21 cellular contexts compared by ENCODE assay signal in the genomic region with DNA sequence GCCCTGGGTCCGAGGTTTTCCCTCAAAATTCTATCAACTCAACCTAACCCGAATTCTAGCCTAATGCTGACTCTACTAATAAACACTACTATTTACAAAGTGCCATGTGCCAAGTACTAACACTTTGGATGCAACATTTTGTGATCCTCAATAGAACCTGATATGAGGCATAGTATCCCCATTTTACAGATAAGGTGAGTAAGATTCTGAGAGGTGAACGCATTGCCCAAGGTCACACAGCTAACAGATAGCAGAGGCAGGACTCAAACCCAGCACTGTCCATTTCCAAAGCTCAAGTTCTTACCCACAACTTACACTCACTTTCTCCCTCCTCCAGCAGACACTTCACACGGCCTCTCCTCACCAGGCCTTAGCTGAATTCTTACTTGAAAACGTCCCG.
"Had no signal": no experiment of that assay in that cellular context is flagged by ENCODE, and none has a peak within 500 bp of the region (broad histone marks: within the 10 kb centered on the region; RNA-seq: fewer than 3 reads in every experiment).

No MANE protein-coding gene starts in this region.

- ATAC-seq: activated CD4-positive, CD25-positive, alpha-beta regulatory T cell treated with anti-CD3 and anti-CD28 coated beads, Interleukin-2, amount 50 U/mL, for 24 hours; activated CD8-positive, alpha-beta T cell treated with anti-CD3 and anti-CD28 coated beads, Interleukin-2, amount 10 ng/mL, durations not matched to agents 7 days and 5 days had no signal

- H3K4me3 ChIP-seq: cardiac muscle cell, Peyer's patch had no signal

- FAIRE-seq: astrocyte had no signal

- H3K36me3 ChIP-seq: brain microvascular endothelial cell, cardiac muscle cell, Peyer's patch had no signal

- H3K9me3 Mint-ChIP-seq: activated naive CD4-positive, alpha-beta T cell treated with anti-CD3 and anti-CD28 coated beads, Interleukin-2, amount 50 U/mL, for 24 hours; T-helper 1 cell treated with Interleukin-12 subunit alpha and Interleukin-12 subunit beta and Interleukin-4 antibody, amounts not matched to agents 30 μg/mL and 1 μg/mL, for 36 hours had no signal

- H3K9me3 ChIP-seq: Peyer's patch had no signal

- DNase-seq: activated CD4-positive, alpha-beta T cell treated with anti-CD3 and anti-CD28 coated beads for 4 hours; activated CD8-positive, alpha-beta memory T cell treated with anti-CD3 and anti-CD28 coated beads, Interleukin-2, amount 50 U/mL, for 48 hours; activated CD8-positive, alpha-beta T cell treated with anti-CD3 and anti-CD28 coated beads, Interleukin-2, amount 10 ng/mL, durations not matched to agents 7 days and 5 days; activated T-cell treated with anti-CD3 and anti-CD28 coated beads, Interleukin-2, amount 50 U/mL, for 1 hour; amygdala; brain microvascular endothelial cell; Karpas-422; NCI-H1105 treated with DMSO at 0.1 percent for 48 hours; NCI-H1436 treated with DMSO at 0.1 percent for 48 hours; NCI-H187; NCI-H2081; NCI-H510A treated with DMSO at 0.1 percent for 48 hours; NCI-H69; Peyer's patch; SHP77 had no signal

- H3K27ac ChIP-seq: brain microvascular endothelial cell, cardiac muscle cell, Peyer's patch, RWPE1 had no signal

- H3K36me3 Mint-ChIP-seq: activated naive CD4-positive, alpha-beta T cell treated with anti-CD3 and anti-CD28 coated beads, Interleukin-2, amount 50 U/mL, for 24 hours had no signal

- H3K4me3 Mint-ChIP-seq: activated CD8-positive, alpha-beta T cell treated with anti-CD3 and anti-CD28 coated beads, Interleukin-2, amount 10 ng/mL, durations not matched to agents 7 days and 5 days; activated naive CD4-positive, alpha-beta T cell treated with anti-CD3 and anti-CD28 coated beads, Interleukin-2, amount 50 U/mL, for 24 hours; T-helper 1 cell treated with Interleukin-12 subunit alpha and Interleukin-12 subunit beta and Interleukin-4 antibody, amounts not matched to agents 30 μg/mL and 1 μg/mL, for 36 hours had no signal

- H3K27ac Mint-ChIP-seq: activated CD8-positive, alpha-beta T cell treated with anti-CD3 and anti-CD28 coated beads, Interleukin-2, amount 10 ng/mL, durations not matched to agents 7 days and 5 days; activated naive CD4-positive, alpha-beta T cell treated with anti-CD3 and anti-CD28 coated beads, Interleukin-2, amount 50 U/mL, for 24 hours; T-helper 1 cell treated with Interleukin-12 subunit alpha and Interleukin-12 subunit beta and Interleukin-4 antibody, amounts not matched to agents 30 μg/mL and 1 μg/mL, for 36 hours had no signal

- H3K27me3 ChIP-seq: brain microvascular endothelial cell, cardiac muscle cell had no signal
